In genomic region chr18:37551846-37552245, GRCh38 we compare ENCODE assay signal across 26 cellular contexts. TPM values are rescaled to one million over a fixed set of nuclear protein-coding genes. Genes with fewer than 3 reads are reported as not detected.
"Had no signal": no experiment of that assay in that cellular context is flagged by ENCODE, and none has a peak within 500 bp of the region (broad histone marks: within the 10 kb centered on the region; RNA-seq: fewer than 3 reads in every experiment).

No MANE protein-coding gene starts in this region.

- H3K4me1 ChIP-seq: colonic mucosa, esophagus squamous epithelium, gastrocnemius medialis, heart right ventricle, left lung, lower lobe of right lung had no signal

- DNase-seq: colonic mucosa; cortex of kidney; effector CD8-positive, alpha-beta T cell; effector memory CD8-positive, alpha-beta T cell; endodermal cell; erythroblast; esophagus squamous epithelium; foreskin fibroblast; foreskin melanocyte; gastrocnemius medialis; glutamatergic neuron; head of caudate nucleus; heart right ventricle; hippocampal formation; left cardiac atrium; left lung; left ventricle myocardium superior; lower lobe of right lung; mesenchymal stem cell; midbrain had no signal

- H3K36me3 ChIP-seq: colonic mucosa, esophagus squamous epithelium, gastrocnemius medialis, heart right ventricle, left lung, lower lobe of right lung had no signal

- ATAC-seq: effector memory CD8-positive, alpha-beta T cell; esophagus mucosa; gastrocnemius medialis; left cardiac atrium; left lung; left ventricle myocardium superior; lower lobe of right lung had no signal

- H3K4me3 ChIP-seq: colonic mucosa, esophagus squamous epithelium, gastrocnemius medialis, heart right ventricle, left lung, lower lobe of right lung had no signal

- H3K27me3 ChIP-seq: colonic mucosa had no signal

- H3K9me3 ChIP-seq: colonic mucosa, esophagus squamous epithelium, gastrocnemius medialis, heart right ventricle, left lung, lower lobe of right lung had no signal

- H3K27ac ChIP-seq: colonic mucosa, epithelial cell of prostate, esophagus squamous epithelium, gastrocnemius medialis, heart right ventricle, left lung, lower lobe of right lung had no signal

RNA-seq across cellular contexts. Expression of gene CELF4, which starts 13.8 kb away (rescaled TPM):
- total RNA-seq: esophagus mucosa, esophagus squamous epithelium, gastrocnemius medialis, glomerular endothelial cell, kidney epithelial cell, lung microvascular endothelial cell, mononuclear cell had no signal
